ENCODE assay signal across 11 cellular contexts in genomic region chr17:74520790-74521480, GRCh38. TPM values are rescaled to one million over a fixed set of nuclear protein-coding genes. Genes with fewer than 3 reads are reported as not detected.
DNase-seq lines count a peak whose midpoint lies in the region; TF ChIP-seq lines count a peak whose summit lies in the region.
"Had no signal": no experiment of that assay in that cellular context is flagged by ENCODE, and none has a peak within 500 bp of the region (broad histone marks: within the 10 kb centered on the region; RNA-seq: fewer than 3 reads in every experiment).

No MANE protein-coding gene starts in this region.

- no peaks in the 10 kb centered on the region for H3K36me3 ChIP-seq in uterus
- H3K36me3 ChIP-seq: thyroid gland had no signal

- H3K9me3 ChIP-seq in uterus: no peaks in the 10 kb centered on the region
- H3K9me3 ChIP-seq: thyroid gland had no signal

- no peak for TF ChIP-seq POLR2A in uterus (IDR thresholded peaks at IDR 0.05)

- no peaks in the 10 kb centered on the region for H3K4me1 ChIP-seq in uterus
- H3K4me1 ChIP-seq: thyroid gland had no signal

- no peaks in the 10 kb centered on the region for H3K27me3 ChIP-seq in uterus
- H3K27me3 ChIP-seq: thyroid gland had no signal

- no peak for TF ChIP-seq CTCF in uterus (IDR thresholded peaks at IDR 0.05)

- intact Hi-C loops in uterus (cut with DNase I; ENCODE audit: low total_unique reads): no loop called here

- peak overlapping the region in 1 of 2 donors; percentile 19 for H3K27ac ChIP-seq in uterus
- H3K27ac ChIP-seq: thyroid gland had no signal

- peak; percentile 44 for DNase-seq in activated effector memory CD4-positive, alpha-beta T cell treated with anti-CD3 and anti-CD28 coated beads, Interleukin-2, amount 50 U/mL, for 16 hours
- no peak for DNase-seq in activated effector memory CD4-positive, alpha-beta T cell treated with Interleukin-2 at 50 U/mL for 16 hours
- DNase-seq in dermis microvascular lymphatic vessel endothelial cell (ENCODE audit: low read depth in 2 of 2) (peak; percentile 5 to 60), mesenteric fat pad (ENCODE audit: low spot score) (peak; percentile 77), uterus (no peak), NCI-H1048 (lab: John Stamatoyannopoulos, UW) (no peak), HuH-7.5 (ENCODE audit: low spot score) (no peak)
- no peak for DNase-seq in stimulated activated CD4-positive, alpha-beta T cell treated with anti-CD3 and anti-CD28 coated beads, Interleukin-2, amount 100 ng/mL, for 48 hours
- DNase-seq: activated CD4-positive, alpha-beta T cell treated with anti-CD3 and anti-CD28 coated beads for 48 hours; midbrain; thyroid gland had no signal

- H3K4me3 ChIP-seq in uterus: no peak overlapping the region
- H3K4me3 ChIP-seq: thyroid gland had no signal

RNA-seq across cellular contexts. Expression of gene CD300LB, which starts 10.3 kb away (rescaled TPM):
- total RNA-seq in dermis microvascular lymphatic vessel endothelial cell (not detected in 2 replicates), mesenteric fat pad (1.3 TPM), uterus (under 1 TPM in 2 of 4 donors, not detected in 2; 0.48 to 0.59 TPM)
- total RNA-seq: thyroid gland had no signal

RNA-seq across cellular contexts. Expression of gene CD300C, which starts 25.0 kb away (rescaled TPM):
- total RNA-seq in dermis microvascular lymphatic vessel endothelial cell (not detected in 2 replicates), mesenteric fat pad (4.1 TPM), uterus (under 1 TPM in 2 of 4 donors, not detected in 2; 0.21 to 0.27 TPM)

RNA-seq across cellular contexts. Expression of gene CD300H, which starts 46.4 kb away (rescaled TPM):
- total RNA-seq in dermis microvascular lymphatic vessel endothelial cell: not detected in 2 replicates
- not detected for total RNA-seq in mesenteric fat pad
- not detected for total RNA-seq in uterus
- total RNA-seq: thyroid gland had no signal

RNA-seq across cellular contexts. Expression of gene CD300A, which starts 54.5 kb away (rescaled TPM):
- total RNA-seq in dermis microvascular lymphatic vessel endothelial cell: not detected in 2 replicates
- 19.0 TPM for total RNA-seq in mesenteric fat pad
- 10 to 100 TPM in 1 of 4 donors, 1 to 10 TPM in 2, not detected in 1; 3.2 to 10.9 (median 4.0) TPM for total RNA-seq in uterus

Comparison
In these comparisons a context has a peak if more than half of its experiments do, and no peak if none do; other contexts are left out.
1. DNase-seq: peak in activated effector memory CD4-positive, alpha-beta T cell treated with anti-CD3 and anti-CD28 coated beads, Interleukin-2, amount 50 U/mL, for 16 hours (single experiment), dermis microvascular lymphatic vessel endothelial cell (2 of 2) and mesenteric fat pad (single experiment); none in activated effector memory CD4-positive, alpha-beta T cell treated with Interleukin-2 at 50 U/mL for 16 hours (single experiment), stimulated activated CD4-positive, alpha-beta T cell treated with anti-CD3 and anti-CD28 coated beads, Interleukin-2, amount 100 ng/mL, for 48 hours (0 of 2), uterus (0 of 2), NCI-H1048 (single experiment) and HuH-7.5 (single experiment).